Comparison of ENCODE assay signal across 4 cellular contexts in genomic region chr15:28214006-28214790, GRCh38.
A peak's percentile ranks its signal among the peaks of the same experiment; 100 is the strongest.
DNase-seq lines count a peak whose midpoint lies in the region; ATAC-seq, FAIRE-seq and TF ChIP-seq lines count a peak whose summit lies in the region.
"Not testable (repeated sequence)": the region's sequence is repeated elsewhere in the genome, so short reads cannot be mapped to it uniquely, and the experiment has no call there.

No MANE protein-coding gene starts in this region.

- not testable (repeated sequence) for H3K27ac ChIP-seq in K562 (ENCODE audit: extremely low read depth, low read depth, low read length); caudate nucleus (ENCODE audit: low read depth, low read length)

- not testable (repeated sequence) for TF ChIP-seq POLR2A in K562 (conservative IDR thresholded peaks at IDR 0.05)

- not testable (repeated sequence) for TF ChIP-seq RAD21 in K562 (CRISPR knock-in tag; conservative IDR thresholded peaks at IDR 0.05 in 1 of 2, IDR thresholded peaks at IDR 0.05 in 1 of 2)

- H4K20me1 ChIP-seq in K562 (replicated peaks; ENCODE audit: control insufficient read depth, insufficient read depth, low read length) = not testable (repeated sequence)

- in situ Hi-C loops in K562 (cut with MboI) = not testable (repeated sequence)

- not testable (repeated sequence) for H3K9me3 ChIP-seq in K562 (replicated peaks; ENCODE audit: control insufficient read depth, insufficient read depth, low read depth, low read length)

- CTCF ChIA-PET in K562 (lab: Yijun Ruan, JAX; ENCODE audit: low intra/inter-chr PET ratio) = not testable (repeated sequence)

- POLR2A ChIA-PET in K562 (lab: Yijun Ruan, JAX) = not testable (repeated sequence)

- not testable (repeated sequence) for ATAC-seq in K562

- WGBS in K562 (ENCODE audit: insufficient coverage, low coverage, missing lambda C conversion rate) = 95% methylated on average over 25 of the region's 39 CpGs

- DNase-seq in K562 (ENCODE audit: extremely low read depth in 1 of 4, low spot score in 3 of 4) = not testable (repeated sequence)
- peak in 42 of 61 donors; percentile 19 to 91 (median 62) for DNase-seq in caudate nucleus (lab: John Stamatoyannopoulos, UW)
- DNase-seq in head of caudate nucleus = peak in 41 of 42 donors; percentile 22 to 88 (median 61)
- DNase-seq in posterior vena cava (ENCODE audit: low spot score) = peak; percentile 80

- not testable (repeated sequence) for H3K27me3 ChIP-seq in K562 (ENCODE audit: control insufficient read depth in 2 of 2, insufficient read depth in 2 of 2, low read length in 2 of 2)

- H2AFZ ChIP-seq in K562 (ENCODE audit: low read depth, low read length) = not testable (repeated sequence)

- not testable (repeated sequence) for TF ChIP-seq CTCF in K562 (IDR thresholded peaks at IDR 0.05 in 2 of 3, conservative IDR thresholded peaks at IDR 0.05 in 1 of 3; ENCODE audit: insufficient read depth in 2 of 3, low read depth in 1 of 3, low read length in 3 of 3)

- H3K4me3 ChIP-seq in K562 = not testable (repeated sequence)

- not testable (repeated sequence) for FAIRE-seq in K562 (lab: Jason Lieb, UNC)

- intact Hi-C loops in K562 (cut with micrococcal nuclease); head of caudate nucleus (cut with DNase I); posterior vena cava (cut with DNase I): not testable (repeated sequence)

- TF ChIP-seq EP300 in K562 (IDR thresholded peaks at IDR 0.05; ENCODE audit: low read length) = not testable (repeated sequence)

- not testable (repeated sequence) for H3K79me2 ChIP-seq in K562 (ENCODE audit: control insufficient read depth, insufficient read depth, low read length)

- H3K4me1 ChIP-seq in K562 (replicated peaks in 1 of 2; ENCODE audit: control insufficient read depth in 2 of 2, insufficient read depth in 2 of 2, low read length in 2 of 2) = not testable (repeated sequence)

- not testable (repeated sequence) for H3K9me1 ChIP-seq in K562 (ENCODE audit: control insufficient read depth, insufficient read depth, low read length)

- H3K9ac ChIP-seq in K562 (ENCODE audit: insufficient read depth in 1 of 2, low read depth in 2 of 2, low read length in 2 of 2) = not testable (repeated sequence)

- H3K36me3 ChIP-seq in K562 (ENCODE audit: control insufficient read depth, insufficient read depth, low read length) = peaks cover 34% of the 10 kb centered on the region; the same call in 2 of the 3 replicates

- H3K4me2 ChIP-seq in K562 (ENCODE audit: insufficient read depth, low read length) = not testable (repeated sequence)

- not testable (repeated sequence) for BruUV-seq in K562 (replicated peaks; lab: Mats Ljungman, UMichigan)

TF ChIP-seq in K562, 482 proteins besides CTCF, POLR2A, EP300 and RAD21:
- TF ChIP-seq POLR2G (IDR thresholded peaks at IDR 0.05; ENCODE audit: low read depth, low read length) = peak; percentile 55; the same call in 1 of the 2 replicates
